8 cellular contexts compared by ENCODE assay signal in the genomic region with DNA sequence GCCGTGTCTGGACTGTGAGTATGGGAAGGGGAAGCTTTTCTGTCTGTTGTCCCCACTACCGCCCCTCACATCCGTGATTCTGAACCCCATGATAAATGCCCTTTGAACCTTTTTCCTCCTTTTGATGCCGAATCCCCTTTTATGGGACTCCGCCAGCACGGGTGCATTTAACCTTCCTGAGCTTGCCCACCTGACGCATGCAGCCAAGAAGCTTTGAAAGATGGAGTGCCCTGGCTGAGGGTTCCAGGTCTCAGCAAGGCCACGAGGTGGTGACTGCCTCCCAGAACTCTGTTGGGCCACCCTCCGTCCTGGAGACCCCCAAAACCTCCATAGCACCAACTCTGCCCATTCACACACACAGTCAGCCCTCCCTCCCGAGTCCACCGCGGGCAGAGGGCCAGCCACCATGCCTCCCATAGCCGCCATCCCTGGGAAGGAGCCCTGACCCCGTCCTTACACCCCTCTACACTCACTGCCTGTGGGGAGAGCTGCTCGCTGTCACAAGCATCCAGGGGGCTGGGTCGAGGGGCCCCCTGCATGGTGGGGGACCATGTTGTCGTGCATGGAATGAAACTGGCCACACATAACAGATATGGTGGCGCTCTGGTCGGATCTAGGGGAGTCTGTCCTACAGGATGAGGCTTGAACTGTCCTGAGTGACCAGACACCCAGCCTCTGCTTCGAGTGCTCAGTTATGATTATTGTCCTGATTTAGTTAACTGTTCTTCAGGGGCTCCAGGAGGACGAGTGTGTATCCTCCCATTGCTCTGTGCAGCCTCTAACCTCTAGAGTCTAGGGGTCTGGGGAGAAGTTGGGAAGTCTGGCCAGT. TPM values are rescaled to one million over a fixed set of nuclear protein-coding genes. Genes with fewer than 3 reads are reported as not detected.
DNase-seq lines count a peak whose midpoint lies in the region; FAIRE-seq and TF ChIP-seq lines count a peak whose summit lies in the region.

No MANE protein-coding gene starts in this region.

- FAIRE-seq in D721Med (lab: Jason Lieb, UNC): no peak

- intact Hi-C loops in breast epithelium (cut with DNase I; ENCODE audit: low total_unique reads): no loop called here

- H3K79me2 ChIP-seq in ACC112 (ENCODE audit: control insufficient read depth, insufficient read depth, low read length, unreplicated experiment): peaks cover 28% of the 10 kb centered on the region

- no peak for TF ChIP-seq POLR2A in breast epithelium (IDR thresholded peaks at IDR 0.05)

- H3K27me3 ChIP-seq in ACC112 (ENCODE audit: insufficient read depth, low read length): no peaks in the 10 kb centered on the region
- no peaks in the 10 kb centered on the region for H3K27me3 ChIP-seq in HUES48 (ENCODE audit: control insufficient read depth, insufficient read depth, low read length)
- no peaks in the 10 kb centered on the region for H3K27me3 ChIP-seq in breast epithelium
- H3K27me3 ChIP-seq in mucosa of rectum (ENCODE audit: control insufficient read depth in 2 of 2, insufficient read depth in 2 of 2, low read length in 2 of 2): no peaks in the 10 kb centered on the region

- peaks cover 5% of the 10 kb centered on the region; the same call in 1 of the 2 replicates for H3K9me3 ChIP-seq in HUES48 (ENCODE audit: control insufficient read depth, insufficient read depth, low read length)
- H3K9me3 ChIP-seq in breast epithelium: no peaks in the 10 kb centered on the region
- no peaks in the 10 kb centered on the region for H3K9me3 ChIP-seq in mucosa of rectum (ENCODE audit: control insufficient read depth in 2 of 2, low read length in 2 of 2)

- H3K9ac ChIP-seq in HUES48 (ENCODE audit: low read depth, low read length): no peak overlapping the region
- peak overlapping the region; percentile 73 to 87 for H3K9ac ChIP-seq in mucosa of rectum (ENCODE audit: low read depth in 1 of 2, low read length in 2 of 2)

- H3K4me3 ChIP-seq in ACC112 (ENCODE audit: low read depth, low read length) (peak overlapping the region; percentile 79), HUES48 (ENCODE audit: low read depth, low read length) (peak overlapping the region; percentile 64), breast epithelium (peak overlapping the region; percentile 86 to 93 (median 88)), mucosa of rectum (ENCODE audit: low read length in 2 of 2) (peak overlapping the region; percentile 75 to 84)

- peak overlapping the region; percentile 96 for H3K27ac ChIP-seq in ACC112 (ENCODE audit: low read depth, low read length)
- H3K27ac ChIP-seq in HUES48 (ENCODE audit: low read depth, low read length): no peak overlapping the region
- peak overlapping the region; percentile 94 to 98 for H3K27ac ChIP-seq in breast epithelium
- peak overlapping the region; percentile 83 to 88 for H3K27ac ChIP-seq in mucosa of rectum (ENCODE audit: low read depth in 2 of 2, low read length in 2 of 2)

- H3K36me3 ChIP-seq in ACC112 (ENCODE audit: insufficient read depth, low read length) (no peaks in the 10 kb centered on the region), HUES48 (ENCODE audit: control insufficient read depth, insufficient read depth, low read length) (no peaks in the 10 kb centered on the region), breast epithelium (no peaks in the 10 kb centered on the region), mucosa of rectum (ENCODE audit: control insufficient read depth in 2 of 2, insufficient read depth in 2 of 2, low read length in 2 of 2) (no peaks in the 10 kb centered on the region)

- DNase-seq in breast epithelium (ENCODE audit: low spot score in 2 of 2) (no peak), NCI-H187 (lab: John Stamatoyannopoulos, UW) (no peak), D721Med (ENCODE audit: insufficient read length, low spot score) (no peak), NCI-H1105 (lab: John Stamatoyannopoulos, UW) (no peak), hippocampal formation (lab: John Stamatoyannopoulos, UW) (no peak)

- H3K4me1 ChIP-seq in ACC112 (ENCODE audit: control insufficient read depth, insufficient read depth, low read length, unreplicated experiment): peaks cover 13% of the 10 kb centered on the region
- H3K4me1 ChIP-seq in HUES48 (ENCODE audit: control insufficient read depth, insufficient read depth, low read length): peaks cover 9% of the 10 kb centered on the region
- peaks cover 0 to 11% of the 10 kb centered on the region in 2 donors for H3K4me1 ChIP-seq in breast epithelium
- H3K4me1 ChIP-seq in mucosa of rectum (ENCODE audit: control insufficient read depth in 2 of 2, insufficient read depth in 2 of 2, low read length in 2 of 2): peaks cover 20 to 27% of the 10 kb centered on the region in 2 donors

- TF ChIP-seq CTCF in breast epithelium (IDR thresholded peaks at IDR 0.05) (no peak), D721Med (IDR thresholded peaks at IDR 0.05; ENCODE audit: insufficient read depth, missing control alignments) (no peak)

- peak overlapping the region; percentile 60 for H2AFZ ChIP-seq in ACC112 (ENCODE audit: low read length, unreplicated experiment)

RNA-seq across cellular contexts. Expression of gene COMT, which starts 0.8 kb away (rescaled TPM):
- 100 to 1,000 TPM; 136 to 198 (median 196) TPM for total RNA-seq in breast epithelium

RNA-seq across cellular contexts. Expression of gene TXNRD2, which starts 0.9 kb away (rescaled TPM):
- total RNA-seq in breast epithelium: 10 to 100 TPM; 13.8 to 22.8 (median 20.6) TPM
